In the genomic region with DNA sequence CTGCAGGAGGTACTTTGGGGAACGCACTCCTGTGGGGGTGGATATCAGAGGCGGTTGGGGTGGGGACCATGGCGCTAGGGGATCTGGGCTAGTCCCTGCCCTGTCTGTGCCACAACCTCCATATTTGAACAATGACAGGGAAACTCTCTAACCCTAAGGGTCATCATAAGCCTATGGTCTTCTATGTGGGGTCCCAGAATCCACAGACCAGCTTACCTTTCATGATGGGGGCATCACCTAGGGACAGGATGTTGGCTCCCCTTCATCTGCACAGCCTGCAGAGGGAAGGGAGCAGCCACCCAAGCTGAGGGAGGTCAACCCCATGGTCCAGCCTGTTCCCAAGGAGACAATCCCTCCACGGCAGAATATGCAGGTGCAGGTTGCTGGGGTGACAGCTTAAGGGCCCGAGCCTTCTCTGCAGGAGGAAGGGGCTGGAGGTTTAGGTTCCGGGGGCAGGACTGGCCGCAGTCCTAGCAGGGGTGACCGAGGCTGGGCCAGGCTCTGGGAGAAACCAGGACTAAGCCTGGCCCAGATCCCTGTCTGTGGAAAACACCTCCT, we compare ENCODE assay signal across 8 cellular contexts. TPM values are rescaled to one million over a fixed set of nuclear protein-coding genes. Genes with fewer than 3 reads are reported as not detected.
A peak's percentile ranks its signal among the peaks of the same experiment; 100 is the strongest.
DNase-seq lines count a peak whose midpoint lies in the region; ATAC-seq, FAIRE-seq and TF ChIP-seq lines count a peak whose summit lies in the region.

No MANE protein-coding gene starts in this region.

- ATAC-seq in GM19463 (IDR thresholded peaks at IDR 0.05; ENCODE audit: unreplicated experiment) (no peak), HG02642 (IDR thresholded peaks at IDR 0.05; ENCODE audit: poor library complexity, unreplicated experiment) (no peak)

- DNase-seq in right atrium auricular region (ENCODE audit: low spot score) (no peak), cardiac septum (ENCODE audit: low spot score) (no peak), bronchial epithelial cell (ENCODE audit: low read depth) (no peak), NK-92 (lab: John Stamatoyannopoulos, UW; ENCODE audit: unreplicated experiment) (no peak), NCI-H2029 (lab: John Stamatoyannopoulos, UW) (no peak)

- no peaks in the 10 kb centered on the region for H3K27me3 ChIP-seq in right atrium auricular region
- H3K27me3 ChIP-seq in bronchial epithelial cell (ENCODE audit: control insufficient read depth, insufficient read depth, low read length), result no peaks in the 10 kb centered on the region
- H3K27me3 ChIP-seq in mucosa of stomach (ENCODE audit: control insufficient read depth, insufficient read depth, low read length), result no peaks in the 10 kb centered on the region

- peak overlapping the region; percentile 9 for H3K9ac ChIP-seq in mucosa of stomach (ENCODE audit: low read length)

- no peaks in the 10 kb centered on the region for H3K9me3 ChIP-seq in right atrium auricular region
- H3K9me3 ChIP-seq in mucosa of stomach (ENCODE audit: control insufficient read depth, low read length), result no peaks in the 10 kb centered on the region

- peaks cover 0 to 52% of the 10 kb centered on the region in 2 donors for H3K4me1 ChIP-seq in right atrium auricular region
- H3K4me1 ChIP-seq in mucosa of stomach (ENCODE audit: control insufficient read depth, insufficient read depth, low read length), result peaks cover 14% of the 10 kb centered on the region

- H3K36me3 ChIP-seq in right atrium auricular region (no peaks in the 10 kb centered on the region), bronchial epithelial cell (ENCODE audit: control insufficient read depth, insufficient read depth, low read length) (peaks cover 6% of the 10 kb centered on the region), mucosa of stomach (ENCODE audit: control insufficient read depth, insufficient read depth, low read length) (no peaks in the 10 kb centered on the region)

- FAIRE-seq in bronchial epithelial cell (lab: Jason Lieb, UNC), result no peak

- H3K4me3 ChIP-seq in right atrium auricular region, result peak overlapping the region in 1 of 2 donors; percentile 99
- peak overlapping the region; percentile 0 for H3K4me3 ChIP-seq in bronchial epithelial cell (ENCODE audit: low read depth, low read length)
- peak overlapping the region; percentile 42 for H3K4me3 ChIP-seq in mucosa of stomach (ENCODE audit: low read length)

- peak overlapping the region; percentile 95 to 96 for H3K27ac ChIP-seq in right atrium auricular region

- no peak for TF ChIP-seq CTCF in right atrium auricular region (IDR thresholded peaks at IDR 0.05)
- no peak for TF ChIP-seq CTCF in bronchial epithelial cell (IDR thresholded peaks at IDR 0.05; ENCODE audit: insufficient read depth, low read length, severe bottlenecking)

- intact Hi-C loops in cardiac septum (cut with DNase I), result loop anchor here (10.0 kb wide), 2 partner anchors 504 to 924 kb away; a partner anchor contains a TSS

RNA-seq across cellular contexts. Expression of a gene that starts 1.7 kb away (rescaled TPM):
- 10 to 100 TPM; 22.4 to 23.0 TPM for total RNA-seq in right atrium auricular region
- total RNA-seq in cardiac septum, result 9.5 TPM
- 16.6 and 17.5 TPM in 2 replicates for total RNA-seq in bronchial epithelial cell

RNA-seq across cellular contexts. Expression of a gene that starts 7.0 kb away (rescaled TPM):
- total RNA-seq in right atrium auricular region, result 1 to 10 TPM; 3.8 to 8.6 TPM
- total RNA-seq in cardiac septum, result 9.6 TPM
- 1.3 TPM in 2 replicates for total RNA-seq in bronchial epithelial cell

RNA-seq across cellular contexts. Expression of a gene that starts 27.2 kb away (rescaled TPM):
- total RNA-seq in right atrium auricular region (1 to 10 TPM; 5.7 to 7.9 TPM), cardiac septum (8.0 TPM), bronchial epithelial cell (7.9 and 10.0 TPM in 2 replicates)

RNA-seq across cellular contexts. Expression of a gene that starts 34.4 kb away (rescaled TPM):
- total RNA-seq in right atrium auricular region (1 to 10 TPM; 6.0 to 8.5 TPM), cardiac septum (5.4 TPM), bronchial epithelial cell (5.1 and 8.2 TPM in 2 replicates)

RNA-seq across cellular contexts. Expression of a gene that starts 54.2 kb away (rescaled TPM):
- total RNA-seq in right atrium auricular region, result 1 to 10 TPM; 6.5 to 7.6 TPM
- 17.7 TPM for total RNA-seq in cardiac septum
- 0.26 and 0.38 TPM in 2 replicates for total RNA-seq in bronchial epithelial cell
